ENCODE assay signal across 13 cellular contexts in the genomic region with DNA sequence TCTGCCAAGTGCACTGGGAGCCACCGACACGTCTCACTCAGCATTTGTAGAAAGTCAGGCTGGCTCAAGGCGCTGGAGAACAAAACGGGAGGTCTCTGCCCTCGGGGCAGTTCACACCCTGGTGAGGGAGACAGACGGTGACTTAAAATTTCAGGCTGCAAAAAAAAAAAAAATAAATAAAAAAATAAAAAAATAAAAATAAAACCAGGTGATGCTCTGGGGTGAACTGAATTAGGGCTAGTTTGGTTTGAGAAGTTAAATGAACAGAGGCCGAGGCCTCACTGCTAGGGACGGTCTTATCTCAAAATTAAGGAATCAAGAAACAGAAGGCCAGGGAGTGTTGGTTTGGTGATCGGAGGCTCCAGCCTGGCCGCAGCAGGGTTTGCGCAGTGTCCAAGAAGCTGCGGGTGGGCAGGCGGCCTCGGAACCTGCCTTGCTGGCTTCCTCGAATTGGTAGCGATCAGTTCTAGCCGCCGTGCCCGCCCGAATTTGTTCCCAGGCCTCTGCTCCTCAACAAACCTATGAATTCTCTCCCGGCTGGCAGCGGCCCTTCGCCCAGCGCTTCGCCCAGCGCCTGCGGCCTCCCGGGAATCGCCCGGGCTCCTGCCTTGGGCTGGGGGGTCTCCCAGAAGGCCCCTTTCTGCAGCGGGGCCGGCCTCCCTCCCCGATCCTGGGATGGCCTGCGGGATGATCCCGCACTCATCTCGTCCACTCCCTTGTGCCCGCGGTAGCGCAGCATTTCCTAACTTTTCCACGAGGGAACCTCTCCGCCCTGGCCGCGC. TPM values are rescaled to one million over a fixed set of nuclear protein-coding genes. Genes with fewer than 3 reads are reported as not detected.
DNase-seq lines count a peak whose midpoint lies in the region; ATAC-seq and TF ChIP-seq lines count a peak whose summit lies in the region.
"Had no signal": no experiment of that assay in that cellular context is flagged by ENCODE, and none has a peak within 500 bp of the region (broad histone marks: within the 10 kb centered on the region; RNA-seq: fewer than 3 reads in every experiment).

No MANE protein-coding gene starts in this region.

- H3K27ac Mint-ChIP-seq in activated naive CD4-positive, alpha-beta T cell treated with anti-CD3 and anti-CD28 coated beads for 36 hours, result no peak overlapping the region
- no peak overlapping the region for H3K27ac Mint-ChIP-seq in activated CD4-positive, alpha-beta memory T cell treated with anti-CD3 and anti-CD28 coated beads for 36 hours
- peak overlapping the region; percentile 45 for H3K27ac Mint-ChIP-seq in memory B cell
- H3K27ac Mint-ChIP-seq in stimulated activated effector memory CD8-positive, alpha-beta T cell treated with anti-CD3 and anti-CD28 coated beads, Interleukin-12 subunit alpha, Interleukin-12 subunit beta, amount 100 ng/mL, for 72 hours, result no peak overlapping the region
- H3K27ac Mint-ChIP-seq: B cell; dendritic cell treated with granulocyte-macrophage colony-stimulating factor and Interleukin-4, amounts not matched to agents 40 ng/mL and 50 ng/mL, for 4 days had no signal

- peak overlapping the region; percentile 47 for H3K4me3 Mint-ChIP-seq in activated naive CD4-positive, alpha-beta T cell treated with anti-CD3 and anti-CD28 coated beads for 36 hours
- peak overlapping the region; percentile 29 for H3K4me3 Mint-ChIP-seq in activated CD4-positive, alpha-beta memory T cell treated with anti-CD3 and anti-CD28 coated beads for 36 hours
- no peak overlapping the region for H3K4me3 Mint-ChIP-seq in memory B cell
- peak overlapping the region; percentile 21 for H3K4me3 Mint-ChIP-seq in stimulated activated effector memory CD8-positive, alpha-beta T cell treated with anti-CD3 and anti-CD28 coated beads, Interleukin-12 subunit alpha, Interleukin-12 subunit beta, amount 100 ng/mL, for 72 hours
- H3K4me3 Mint-ChIP-seq: B cell; dendritic cell treated with granulocyte-macrophage colony-stimulating factor and Interleukin-4, amounts not matched to agents 40 ng/mL and 50 ng/mL, for 4 days had no signal

- H3K9me3 ChIP-seq in vagina, result no peaks in the 10 kb centered on the region
- H3K9me3 ChIP-seq: thyroid gland had no signal

- peaks cover 46% of the 10 kb centered on the region for H3K4me1 ChIP-seq in vagina

- POLR2A ChIA-PET in activated CD4-positive, alpha-beta memory T cell treated with anti-CD3 and anti-CD28 coated beads for 36 hours (lab: Charles Lee), result no interaction called here

- H3K36me3 Mint-ChIP-seq in activated naive CD4-positive, alpha-beta T cell treated with anti-CD3 and anti-CD28 coated beads for 36 hours (ENCODE audit: low read depth), result no peaks in the 10 kb centered on the region
- H3K36me3 Mint-ChIP-seq in activated CD4-positive, alpha-beta memory T cell treated with anti-CD3 and anti-CD28 coated beads for 36 hours, result no peaks in the 10 kb centered on the region
- no peaks in the 10 kb centered on the region for H3K36me3 Mint-ChIP-seq in memory B cell
- peaks cover 7% of the 10 kb centered on the region for H3K36me3 Mint-ChIP-seq in stimulated activated effector memory CD8-positive, alpha-beta T cell treated with anti-CD3 and anti-CD28 coated beads, Interleukin-12 subunit alpha, Interleukin-12 subunit beta, amount 100 ng/mL, for 72 hours

- DNase-seq in activated naive CD4-positive, alpha-beta T cell treated with anti-CD3 and anti-CD28 coated beads for 36 hours, result no peak
- no peak for DNase-seq in activated naive CD4-positive, alpha-beta T cell treated with Interleukin-2 at 50 U/mL for 16 hours
- DNase-seq in activated CD4-positive, alpha-beta memory T cell treated with anti-CD3 and anti-CD28 coated beads for 36 hours, result no peak
- DNase-seq in memory B cell (ENCODE audit: low spot score in 2 of 2) (no peak), vagina (ENCODE audit: extremely low spot score in 2 of 2) (no peak), SIG-M5 treated with dmso at 0.1 percent for 504 hours (lab: John Stamatoyannopoulos, UW; ENCODE audit: unreplicated experiment) (no peak)
- no peak for DNase-seq in stimulated activated effector memory CD8-positive, alpha-beta T cell treated with anti-CD3 and anti-CD28 coated beads, Interleukin-12 subunit alpha, Interleukin-12 subunit beta, amount 100 ng/mL, for 72 hours (ENCODE audit: low spot score in 2 of 2)
- DNase-seq: NCI-H446 had no signal

- no peak for TF ChIP-seq POLR2A in vagina (IDR thresholded peaks at IDR 0.05)

- no peaks in the 10 kb centered on the region for H3K9me3 Mint-ChIP-seq in activated naive CD4-positive, alpha-beta T cell treated with anti-CD3 and anti-CD28 coated beads for 36 hours
- no peaks in the 10 kb centered on the region for H3K9me3 Mint-ChIP-seq in activated CD4-positive, alpha-beta memory T cell treated with anti-CD3 and anti-CD28 coated beads for 36 hours
- H3K9me3 Mint-ChIP-seq in memory B cell, result no peaks in the 10 kb centered on the region
- H3K9me3 Mint-ChIP-seq in stimulated activated effector memory CD8-positive, alpha-beta T cell treated with anti-CD3 and anti-CD28 coated beads, Interleukin-12 subunit alpha, Interleukin-12 subunit beta, amount 100 ng/mL, for 72 hours, result no peaks in the 10 kb centered on the region
- H3K9me3 Mint-ChIP-seq: dendritic cell treated with granulocyte-macrophage colony-stimulating factor and Interleukin-4, amounts not matched to agents 40 ng/mL and 50 ng/mL, for 4 days had no signal

- TF ChIP-seq CTCF in vagina (IDR thresholded peaks at IDR 0.05), result no peak

- H3K27me3 ChIP-seq in vagina, result peaks cover 35% of the 10 kb centered on the region

- no peaks in the 10 kb centered on the region for H3K36me3 ChIP-seq in vagina
- H3K36me3 ChIP-seq: thyroid gland had no signal

- CTCF ChIA-PET in activated naive CD4-positive, alpha-beta T cell treated with anti-CD3 and anti-CD28 coated beads for 36 hours (lab: Charles Lee), result interaction anchor here (0.6 kb wide), 2 partner anchors 10 to 26 kb away, joined by 3 read pairs; no protein-coding TSS in a partner anchor
- CTCF ChIA-PET in activated CD4-positive, alpha-beta memory T cell treated with anti-CD3 and anti-CD28 coated beads for 36 hours (lab: Charles Lee), result no interaction called here

- peaks cover 88% of the 10 kb centered on the region for H3K27me3 Mint-ChIP-seq in activated naive CD4-positive, alpha-beta T cell treated with anti-CD3 and anti-CD28 coated beads for 36 hours (ENCODE audit: low read depth)
- peaks cover 89% of the 10 kb centered on the region for H3K27me3 Mint-ChIP-seq in activated CD4-positive, alpha-beta memory T cell treated with anti-CD3 and anti-CD28 coated beads for 36 hours
- peaks cover 30% of the 10 kb centered on the region for H3K27me3 Mint-ChIP-seq in memory B cell

- ATAC-seq in memory B cell (ENCODE audit: low read depth), result no peak
- no peak for ATAC-seq in stimulated activated effector memory CD8-positive, alpha-beta T cell treated with anti-CD3 and anti-CD28 coated beads, Interleukin-12 subunit alpha, Interleukin-12 subunit beta, amount 100 ng/mL, for 72 hours
- no peak for ATAC-seq in GM19324 (IDR thresholded peaks at IDR 0.05; ENCODE audit: low FRiP score, unreplicated experiment)

- intact Hi-C loops in activated naive CD4-positive, alpha-beta T cell treated with anti-CD3 and anti-CD28 coated beads for 36 hours (cut with micrococcal nuclease), result loop anchor here (2.0 to 10.0 kb wide), 2 partner anchors 49 to 1491 kb away; a partner anchor contains a TSS
- intact Hi-C loops in activated CD4-positive, alpha-beta memory T cell treated with anti-CD3 and anti-CD28 coated beads for 36 hours (cut with micrococcal nuclease), result loop anchor here (5.0 kb wide), 1 partner anchor 59 kb away; no protein-coding TSS in a partner anchor
- intact Hi-C loops in vagina (cut with DNase I), result no loop called here

- H3K27ac ChIP-seq in vagina, result no peak overlapping the region
- H3K27ac ChIP-seq: thyroid gland had no signal

- H3K4me1 Mint-ChIP-seq in activated naive CD4-positive, alpha-beta T cell treated with anti-CD3 and anti-CD28 coated beads for 36 hours (ENCODE audit: low read depth), result peaks cover 62% of the 10 kb centered on the region
- peaks cover 53% of the 10 kb centered on the region for H3K4me1 Mint-ChIP-seq in activated CD4-positive, alpha-beta memory T cell treated with anti-CD3 and anti-CD28 coated beads for 36 hours (ENCODE audit: low read depth)
- H3K4me1 Mint-ChIP-seq in memory B cell, result peaks cover 7% of the 10 kb centered on the region
- H3K4me1 Mint-ChIP-seq in stimulated activated effector memory CD8-positive, alpha-beta T cell treated with anti-CD3 and anti-CD28 coated beads, Interleukin-12 subunit alpha, Interleukin-12 subunit beta, amount 100 ng/mL, for 72 hours, result peaks cover 46% of the 10 kb centered on the region

- peak overlapping the region in 1 of 2 donors; percentile 24 for H3K4me3 ChIP-seq in vagina
- H3K4me3 ChIP-seq: thyroid gland had no signal

RNA-seq across cellular contexts. Expression of a gene that starts 1.5 kb away (rescaled TPM):
- total RNA-seq in activated naive CD4-positive, alpha-beta T cell treated with anti-CD3 and anti-CD28 coated beads for 36 hours, result not detected
- not detected for total RNA-seq in activated CD4-positive, alpha-beta memory T cell treated with anti-CD3 and anti-CD28 coated beads for 36 hours
- total RNA-seq in vagina, result not detected
- total RNA-seq: B cell, frontal cortex, thyroid gland had no signal
